In genomic region chr5:117888688-117889087, GRCh38 we compare ENCODE assay signal across 8 cellular contexts.
DNase-seq lines count a peak whose midpoint lies in the region; ATAC-seq and TF ChIP-seq lines count a peak whose summit lies in the region.

No MANE protein-coding gene starts in this region.

- CTCF ChIA-PET in OCI-LY7 (lab: Charles Lee; ENCODE audit: unreplicated experiment) (no interaction called here), SK-N-SH (lab: Yijun Ruan, JAX) (interaction anchor here (1.0 to 1.1 kb wide), 2 partner anchors 16 to 21 kb away, joined by 3 read pairs; no protein-coding TSS in a partner anchor)

- H3K4me3 ChIP-seq in OCI-LY7 (ENCODE audit: low read depth, low read length, poor library complexity, severe bottlenecking) = no peak overlapping the region
- H3K4me3 ChIP-seq in SK-N-SH (ENCODE audit: low read depth in 2 of 2, low read length in 1 of 2) = no peak overlapping the region
- H3K4me3 ChIP-seq in thyroid gland (replicated peaks in 1 of 3) = no peak overlapping the region
- no peak overlapping the region for H3K4me3 ChIP-seq in SJCRH30

- H4K20me1 ChIP-seq in OCI-LY7 (ENCODE audit: insufficient read depth, low read length) (no peaks in the 10 kb centered on the region), SK-N-SH (ENCODE audit: insufficient read depth) (no peaks in the 10 kb centered on the region)

- POLR2A ChIA-PET in OCI-LY7 (lab: Charles Lee) = interaction anchor here (0.6 to 1.0 kb wide), 2 partner anchors 64 to 150 kb away, joined by 3 read pairs; no protein-coding TSS in a partner anchor
- POLR2A ChIA-PET in SK-N-SH (lab: Yijun Ruan, JAX) = interaction anchor here (0.6 kb wide), 1 partner anchor 860 kb away, joined by 4 read pairs; no protein-coding TSS in a partner anchor

- no peak for TF ChIP-seq EP300 in SK-N-SH (IDR thresholded peaks at IDR 0.05; ENCODE audit: borderline replicate concordance in 1 of 2, low read depth in 1 of 2, low read length in 1 of 2)

- BruUV-seq in OCI-LY7 (replicated peaks; lab: Mats Ljungman, UMichigan) = no TSS peak

- intact Hi-C loops in OCI-LY7 (cut with micrococcal nuclease; ENCODE audit: unreplicated experiment) (no loop called here), thyroid gland (cut with DNase I) (no loop called here)

- TF ChIP-seq RAD21 in SK-N-SH (IDR thresholded peaks at IDR 0.05; ENCODE audit: low read length) = no peak

- no peaks in the 10 kb centered on the region for H3F3A ChIP-seq in SK-N-SH (replicated peaks; ENCODE audit: insufficient read depth)

- WGBS in SK-N-SH (ENCODE audit: low lambda C conversion rate) = 27% methylated on average over 2 of the region's 2 CpGs
- WGBS in thyroid gland, 2 donors = 62 to 67% methylated on average over 2 of the region's 2 CpGs

- no peak for TF ChIP-seq POLR2A in thyroid gland (IDR thresholded peaks at IDR 0.05)

- no peaks in the 10 kb centered on the region for H3K27me3 ChIP-seq in SK-N-SH (ENCODE audit: insufficient read depth)
- H3K27me3 ChIP-seq in thyroid gland = no peaks in the 10 kb centered on the region
- H3K27me3 ChIP-seq in SJCRH30 = no peaks in the 10 kb centered on the region

- H3K36me3 ChIP-seq in OCI-LY7 (ENCODE audit: insufficient read depth, low read length) (no peaks in the 10 kb centered on the region), SK-N-SH (replicated peaks in 1 of 2; ENCODE audit: control insufficient read depth in 1 of 2, insufficient read depth in 2 of 2, low read length in 1 of 2) (no peaks in the 10 kb centered on the region), thyroid gland (no peaks in the 10 kb centered on the region), SJCRH30 (no peaks in the 10 kb centered on the region)

- H3K9me2 ChIP-seq in OCI-LY7 (ENCODE audit: insufficient read depth, low read length) (no peaks in the 10 kb centered on the region), SK-N-SH (no peaks in the 10 kb centered on the region)

- DNase-seq in OCI-LY7 (ENCODE audit: low spot score) = peak; percentile 31
- DNase-seq in pons (ENCODE audit: low spot score) = peak; percentile 56
- DNase-seq in COLO668 (lab: John Stamatoyannopoulos, UW; ENCODE audit: unreplicated experiment) = no peak
- no peak for DNase-seq in SK-N-SH
- DNase-seq in thyroid gland = no peak
- no peak for DNase-seq in SJCRH30

- H3K4me2 ChIP-seq in OCI-LY7 (ENCODE audit: low read length) (peak overlapping the region; percentile 21), SK-N-SH (no peak overlapping the region)

- no peak overlapping the region for H3K9ac ChIP-seq in SK-N-SH

- ATAC-seq in GM18873 (IDR thresholded peaks at IDR 0.05; ENCODE audit: low FRiP score, unreplicated experiment) = peak; percentile 83
- ATAC-seq in HG02678 (IDR thresholded peaks at IDR 0.05; ENCODE audit: unreplicated experiment) = peak; percentile 90

- H3K79me2 ChIP-seq in OCI-LY7 (ENCODE audit: insufficient read depth, low read depth, low read length) (no peaks in the 10 kb centered on the region), SK-N-SH (ENCODE audit: insufficient read depth) (no peaks in the 10 kb centered on the region)

- TF ChIP-seq CTCF in OCI-LY7 (conservative IDR thresholded peaks at IDR 0.05; ENCODE audit: low read length) = no peak
- no peak for TF ChIP-seq CTCF in SK-N-SH (IDR thresholded peaks at IDR 0.05)
- no peak for TF ChIP-seq CTCF in thyroid gland (IDR thresholded peaks at IDR 0.05)

- H3K9me3 ChIP-seq in OCI-LY7 (ENCODE audit: low read length) = no peaks in the 10 kb centered on the region
- no peaks in the 10 kb centered on the region for H3K9me3 ChIP-seq in SK-N-SH
- no peaks in the 10 kb centered on the region for H3K9me3 ChIP-seq in thyroid gland
- H3K9me3 ChIP-seq in SJCRH30 (replicated peaks) = no peaks in the 10 kb centered on the region

- H2AFZ ChIP-seq in OCI-LY7 (ENCODE audit: low read length) (no peak overlapping the region), SK-N-SH (ENCODE audit: low read depth) (no peak overlapping the region)

- H3K27ac ChIP-seq in OCI-LY7 (ENCODE audit: low read depth, low read length, poor library complexity, severe bottlenecking) = no peak overlapping the region
- no peak overlapping the region for H3K27ac ChIP-seq in SK-N-SH (ENCODE audit: low read depth in 2 of 2, low read length in 1 of 2)
- peak overlapping the region in 1 of 3 donors; percentile 28 for H3K27ac ChIP-seq in thyroid gland
- no peak overlapping the region for H3K27ac ChIP-seq in SJCRH30

- H3K4me1 ChIP-seq in OCI-LY7 (ENCODE audit: insufficient read depth, low read length, poor library complexity, severe bottlenecking) (no peaks in the 10 kb centered on the region), SK-N-SH (ENCODE audit: control insufficient read depth in 1 of 2, insufficient read depth in 2 of 2, low read depth in 1 of 2, low read length in 1 of 2) (no peaks in the 10 kb centered on the region), thyroid gland (no peaks in the 10 kb centered on the region), SJCRH30 (peaks cover 13% of the 10 kb centered on the region)

TF ChIP-seq in SK-N-SH, 30 proteins besides CTCF, POLR2A, EP300 and RAD21:
- TF ChIP-seq IRF3 (IDR thresholded peaks at IDR 0.05; ENCODE audit: low read depth, low read length) (no peak), RFX5 (IDR thresholded peaks at IDR 0.05; ENCODE audit: low read length) (no peak), NFIC (IDR thresholded peaks at IDR 0.05; ENCODE audit: borderline replicate concordance) (no peak), JUND (IDR thresholded peaks at IDR 0.05) (no peak)

Comparison
In these comparisons a context has a peak if more than half of its experiments do, and no peak if none do; other contexts are left out.
1. DNase-seq: peak in OCI-LY7 (single experiment) and pons (single experiment); none in COLO668 (single experiment), SK-N-SH (single experiment), thyroid gland (0 of 2) and SJCRH30 (0 of 2).